In the genomic region with DNA sequence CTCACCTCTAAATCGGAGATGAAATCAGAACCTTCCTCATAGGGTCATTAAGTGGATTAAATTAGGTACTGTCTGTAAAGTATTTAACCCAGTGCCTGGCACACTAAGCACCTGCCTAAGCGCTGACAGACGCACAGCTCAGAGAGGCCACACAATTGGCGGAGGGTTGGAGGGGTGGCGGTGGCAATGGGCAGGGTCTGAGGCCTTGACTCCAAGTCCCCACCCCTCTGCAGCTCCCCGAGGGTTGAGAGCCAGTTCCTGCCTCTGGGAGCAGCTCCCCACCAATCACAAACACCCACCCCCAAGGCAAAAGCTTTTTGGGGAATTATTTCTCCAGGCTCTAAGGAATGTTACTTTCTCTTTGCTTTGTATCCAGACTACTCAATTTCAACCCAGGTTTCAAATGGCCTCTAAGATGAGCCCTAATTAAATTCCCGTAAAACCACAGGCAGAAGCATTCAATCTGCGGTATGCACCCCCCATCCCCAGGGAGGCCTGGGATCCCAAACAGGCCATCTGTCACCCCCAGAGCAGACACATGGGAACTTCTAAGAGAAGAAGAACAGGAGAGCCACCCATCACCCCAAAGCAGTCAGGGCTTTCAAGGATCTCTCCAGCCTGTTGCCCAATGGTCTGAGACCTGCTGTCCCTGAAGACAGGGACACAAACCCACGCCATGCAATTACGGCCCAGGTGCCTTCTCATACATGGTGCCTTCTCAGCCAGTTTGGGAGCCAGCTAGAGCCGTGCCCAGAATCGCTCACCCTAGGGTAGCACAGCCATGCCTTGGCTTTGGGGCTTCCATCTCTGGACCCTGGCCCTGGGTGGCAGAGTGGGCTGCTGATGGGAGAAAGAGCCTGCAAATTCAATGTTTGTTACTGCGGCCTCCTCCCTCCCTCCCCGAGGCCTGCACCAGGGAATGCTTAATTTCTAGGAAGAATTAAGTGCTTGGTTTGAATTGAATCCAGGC, we compare ENCODE assay signal across 17 cellular contexts.
DNase-seq lines count a peak whose midpoint lies in the region; ATAC-seq and TF ChIP-seq lines count a peak whose summit lies in the region.
"Had no signal": no experiment of that assay in that cellular context is flagged by ENCODE, and none has a peak within 500 bp of the region (broad histone marks: within the 10 kb centered on the region; RNA-seq: fewer than 3 reads in every experiment).

No MANE protein-coding gene starts in this region.

- peak; percentile 49 for DNase-seq in EH (ENCODE audit: low read depth)
- peak; percentile 98 to 99 for DNase-seq in NCI-H524 (lab: John Stamatoyannopoulos, UW)
- DNase-seq in glutamatergic neuron = peak; percentile 68
- DNase-seq in NCI-H1417 treated with DMSO at 0.1 percent for 48 hours (lab: John Stamatoyannopoulos, UW) = no peak
- DNase-seq: activated CD4-positive, alpha-beta T cell treated with anti-CD3 and anti-CD28 coated beads, Interleukin-2, amount 50 U/mL, for 48 hours; activated naive CD4-positive, alpha-beta T cell treated with Interleukin-2 at 50 U/mL for 16 hours; effector CD4-positive, alpha-beta T cell; GDM1; H7; nucleus accumbens had no signal

- H3K27me3 Mint-ChIP-seq in glutamatergic neuron (ENCODE audit: unreplicated experiment) = peaks cover 5% of the 10 kb centered on the region
- H3K27me3 Mint-ChIP-seq in stimulated activated memory B cell treated with anti-CD40 and anti-IgM and Interleukin-4, amounts not matched to agents 10 μg/mL and 1 μg/mL and 100 μg/mL, for 72 hours = no peaks in the 10 kb centered on the region
- H3K27me3 Mint-ChIP-seq: central memory CD8-positive, alpha-beta T cell had no signal

- H3K9me3 Mint-ChIP-seq in glutamatergic neuron (ENCODE audit: unreplicated experiment) = peaks cover 5% of the 10 kb centered on the region
- H3K9me3 Mint-ChIP-seq in stimulated activated memory B cell treated with anti-CD40 and anti-IgM and Interleukin-4, amounts not matched to agents 10 μg/mL and 1 μg/mL and 100 μg/mL, for 72 hours = no peaks in the 10 kb centered on the region
- H3K9me3 Mint-ChIP-seq: central memory CD8-positive, alpha-beta T cell; WTC11 had no signal

- ATAC-seq in stimulated activated memory B cell treated with anti-CD40 and anti-IgM and Interleukin-4, amounts not matched to agents 10 μg/mL and 1 μg/mL and 100 μg/mL, for 72 hours = no peak
- ATAC-seq in HG02870 (IDR thresholded peaks at IDR 0.05; ENCODE audit: unreplicated experiment) (no peak), GM18861 (IDR thresholded peaks at IDR 0.05; ENCODE audit: unreplicated experiment) (no peak)
- ATAC-seq: gastroesophageal sphincter, left lobe of liver, WTC11 had no signal

- TF ChIP-seq CTCF in glutamatergic neuron (IDR thresholded peaks at IDR 0.05; ENCODE audit: partially characterized antibody, unreplicated experiment) = no peak

- H3K4me1 Mint-ChIP-seq in glutamatergic neuron (ENCODE audit: low read depth, unreplicated experiment) = peaks cover 33% of the 10 kb centered on the region
- H3K4me1 Mint-ChIP-seq in stimulated activated memory B cell treated with anti-CD40 and anti-IgM and Interleukin-4, amounts not matched to agents 10 μg/mL and 1 μg/mL and 100 μg/mL, for 72 hours = peaks cover 10% of the 10 kb centered on the region

- peak overlapping the region; percentile 94 for H3K27ac Mint-ChIP-seq in glutamatergic neuron (ENCODE audit: unreplicated experiment)
- peak overlapping the region; percentile 49 for H3K27ac Mint-ChIP-seq in stimulated activated memory B cell treated with anti-CD40 and anti-IgM and Interleukin-4, amounts not matched to agents 10 μg/mL and 1 μg/mL and 100 μg/mL, for 72 hours

- H3K36me3 Mint-ChIP-seq in glutamatergic neuron (ENCODE audit: unreplicated experiment) = no peaks in the 10 kb centered on the region
- H3K36me3 Mint-ChIP-seq in stimulated activated memory B cell treated with anti-CD40 and anti-IgM and Interleukin-4, amounts not matched to agents 10 μg/mL and 1 μg/mL and 100 μg/mL, for 72 hours = peaks cover 69% of the 10 kb centered on the region

- H3K4me3 Mint-ChIP-seq in glutamatergic neuron (ENCODE audit: unreplicated experiment) = peak overlapping the region; percentile 65
- no peak overlapping the region for H3K4me3 Mint-ChIP-seq in stimulated activated memory B cell treated with anti-CD40 and anti-IgM and Interleukin-4, amounts not matched to agents 10 μg/mL and 1 μg/mL and 100 μg/mL, for 72 hours
- H3K4me3 Mint-ChIP-seq: central memory CD8-positive, alpha-beta T cell; WTC11 had no signal
